In the genomic region with DNA sequence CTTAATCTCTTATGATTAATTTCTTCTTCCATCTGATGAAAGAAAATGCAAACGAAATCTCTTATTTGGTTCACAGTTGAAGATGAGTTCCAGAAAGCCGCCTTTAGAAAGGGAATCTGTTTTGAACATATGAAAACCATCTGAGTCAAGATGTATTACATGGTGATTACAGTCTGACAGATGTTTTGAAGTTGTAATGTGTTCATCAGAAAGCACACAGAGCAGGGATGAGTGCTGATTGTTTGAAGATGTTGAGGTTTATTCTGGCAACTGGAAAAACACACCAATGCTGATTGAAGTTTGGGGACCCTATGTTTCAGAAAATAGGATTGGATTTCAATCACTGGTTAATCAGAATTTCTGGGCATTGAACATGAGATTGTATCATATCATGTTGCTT, we compare ENCODE assay signal across 1 cellular context.
TF ChIP-seq lines count a peak whose summit lies in the region.

No MANE protein-coding gene starts in this region.

TF ChIP-seq in H1, 55 proteins besides CTCF, POLR2A, EP300 and RAD21:
- no peak for TF ChIP-seq POLR2AphosphoS5 (IDR thresholded peaks at IDR 0.05; ENCODE audit: low read depth, low read length)
- TF ChIP-seq SP4 (IDR thresholded peaks at IDR 0.05; ENCODE audit: low read length), result no peak
- TF ChIP-seq RXRA (IDR thresholded peaks at IDR 0.05; ENCODE audit: insufficient read depth, low read depth, low read length), result no peak
- no peak for TF ChIP-seq EGR1 (IDR thresholded peaks at IDR 0.05; ENCODE audit: borderline replicate concordance, low read depth, low read length)
- TF ChIP-seq JUN (IDR thresholded peaks at IDR 0.05; ENCODE audit: low read depth, low read length), result no peak
- TF ChIP-seq CREB1 (IDR thresholded peaks at IDR 0.05), result no peak
- no peak for TF ChIP-seq BACH1 (IDR thresholded peaks at IDR 0.05; ENCODE audit: low read length)
- TF ChIP-seq TBP (IDR thresholded peaks at IDR 0.05; ENCODE audit: low read depth, low read length), result no peak
- TF ChIP-seq TCF12 (IDR thresholded peaks at IDR 0.05; ENCODE audit: low read depth, low read length), result no peak
- no peak for TF ChIP-seq KDM5A (IDR thresholded peaks at IDR 0.05; ENCODE audit: low read length)
- TF ChIP-seq TAF1 (IDR thresholded peaks at IDR 0.05; ENCODE audit: low read depth, low read length), result no peak
- TF ChIP-seq GABPA (IDR thresholded peaks at IDR 0.05; ENCODE audit: borderline replicate concordance, insufficient read depth, low read length), result no peak
- TF ChIP-seq SP1 (IDR thresholded peaks at IDR 0.05; ENCODE audit: low read depth, low read length), result no peak
